Comparison of ENCODE assay signal across 1 cellular context in genomic region chr1:88935522-88936222, GRCh38.
A peak's percentile ranks its signal among the peaks of the same experiment; 100 is the strongest.
TF ChIP-seq lines count a peak whose summit lies in the region.

No MANE protein-coding gene starts in this region.

TF ChIP-seq in HepG2, 621 proteins besides CTCF, POLR2A, EP300 and RAD21 (continued from another document and continues in another):
- TF ChIP-seq SETDB1 (CRISPR knock-in tag; IDR thresholded peaks at IDR 0.05; ENCODE audit: borderline replicate concordance) (no peak), ZNF83 (CRISPR knock-in tag; IDR thresholded peaks at IDR 0.05; ENCODE audit: borderline replicate concordance) (no peak), NONO (IDR thresholded peaks at IDR 0.05) (no peak), NONO (CRISPR knock-in tag; conservative IDR thresholded peaks at IDR 0.05) (peak; percentile 61), ZBTB34 (CRISPR knock-in tag; IDR thresholded peaks at IDR 0.05) (0 out of 2 replicates have a peak, but pooled peaks have one; percentile 43), AHDC1 (CRISPR knock-in tag; IDR thresholded peaks at IDR 0.05; ENCODE audit: borderline replicate concordance) (peak; percentile 78; the same call in 1 of the 2 replicates), MNT (IDR thresholded peaks at IDR 0.05) (no peak), SOX6 (IDR thresholded peaks at IDR 0.05) (no peak), SOX6 (CRISPR knock-in tag; IDR thresholded peaks at IDR 0.05) (peak; percentile 96), ZNF580 (CRISPR knock-in tag; IDR thresholded peaks at IDR 0.05; ENCODE audit: borderline replicate concordance, low read depth) (no peak), IKZF4 (CRISPR knock-in tag; IDR thresholded peaks at IDR 0.05; ENCODE audit: borderline replicate concordance, low read depth, not compliant biosample characterization) (no peak), ZNF549 (CRISPR knock-in tag; IDR thresholded peaks at IDR 0.05) (no peak), PHF21A (CRISPR knock-in tag; IDR thresholded peaks at IDR 0.05) (0 out of 2 replicates have a peak, but pooled peaks have one; percentile 22), PITX1 (CRISPR knock-in tag; IDR thresholded peaks at IDR 0.05) (0 out of 2 replicates have a peak, but pooled peaks have one; percentile 30), ZBTB7B (CRISPR knock-in tag; IDR thresholded peaks at IDR 0.05) (no peak), KMT2B (CRISPR knock-in tag; IDR thresholded peaks at IDR 0.05) (no peak), ZNF136 (CRISPR knock-in tag; IDR thresholded peaks at IDR 0.05; ENCODE audit: low read depth) (no peak), ZNF564 (CRISPR knock-in tag; IDR thresholded peaks at IDR 0.05) (no peak), ZNF44 (CRISPR knock-in tag; IDR thresholded peaks at IDR 0.05) (no peak), FIP1L1 (IDR thresholded peaks at IDR 0.05; ENCODE audit: borderline replicate concordance, insufficient read depth, low read depth, low read length) (no peak), ZNF12 (CRISPR knock-in tag; IDR thresholded peaks at IDR 0.05) (0 out of 2 replicates have a peak, but pooled peaks have one; percentile 45), U2AF1 (optimal IDR thresholded peaks at IDR 0.05; ENCODE audit: low read depth, low read length) (no peak), ZUFSP (CRISPR knock-in tag; IDR thresholded peaks at IDR 0.05; ENCODE audit: borderline replicate concordance) (no peak), MXD3 (CRISPR knock-in tag; IDR thresholded peaks at IDR 0.05) (no peak), DBP (CRISPR knock-in tag; IDR thresholded peaks at IDR 0.05; ENCODE audit: not compliant biosample characterization) (no peak), ZBTB4 (CRISPR knock-in tag; IDR thresholded peaks at IDR 0.05; ENCODE audit: borderline replicate concordance) (no peak), THRA (CRISPR knock-in tag; IDR thresholded peaks at IDR 0.05; ENCODE audit: borderline replicate concordance) (peak; percentile 80; the same call in 1 of the 2 replicates), UBTF (CRISPR knock-in tag; IDR thresholded peaks at IDR 0.05) (no peak), ZNF460 (CRISPR knock-in tag; IDR thresholded peaks at IDR 0.05; ENCODE audit: borderline replicate concordance) (peak; percentile 17; the same call in 1 of the 2 replicates), NCOA2 (CRISPR knock-in tag; IDR thresholded peaks at IDR 0.05) (peak; percentile 81), TBP (CRISPR knock-in tag; IDR thresholded peaks at IDR 0.05) (no peak), NBN (conservative IDR thresholded peaks at IDR 0.05) (no peak), SMC3 (IDR thresholded peaks at IDR 0.05; ENCODE audit: low read length) (0 out of 2 replicates have a peak, but pooled peaks have one; percentile 2), PPARG (CRISPR knock-in tag; conservative IDR thresholded peaks at IDR 0.05) (peak; percentile 97), TARDBP (CRISPR knock-in tag; IDR thresholded peaks at IDR 0.05) (0 out of 2 replicates have a peak, but pooled peaks have one; percentile 22), TOE1 (CRISPR knock-in tag; IDR thresholded peaks at IDR 0.05) (no peak)
